Comparison of ENCODE assay signal across 21 cellular contexts in genomic region chr6:168923171-168923570, GRCh38.
DNase-seq lines count a peak whose midpoint lies in the region; TF ChIP-seq lines count a peak whose summit lies in the region.
"Had no signal": no experiment of that assay in that cellular context is flagged by ENCODE, and none has a peak within 500 bp of the region (broad histone marks: within the 10 kb centered on the region; RNA-seq: fewer than 3 reads in every experiment).

No MANE protein-coding gene starts in this region.

- H3K36me3 ChIP-seq in colonic mucosa, result no peaks in the 10 kb centered on the region
- H3K36me3 ChIP-seq in trophoblast cell (ENCODE audit: control insufficient read depth in 1 of 2, insufficient read depth in 2 of 2, low read length in 2 of 2), result no peaks in the 10 kb centered on the region
- H3K36me3 ChIP-seq: BE2C, BLaER1 had no signal

- H3K79me2 ChIP-seq in trophoblast cell (ENCODE audit: control insufficient read depth, insufficient read depth, low read length, poor library complexity), result no peaks in the 10 kb centered on the region

- H2BK120ac ChIP-seq in trophoblast cell (ENCODE audit: insufficient read depth, low read length, poor library complexity), result no peak overlapping the region

- no CpG with 5 or more reads among the region's 7 CpGs for WGBS in trophoblast cell (ENCODE audit: extremely low coverage, insufficient coverage, insufficient read length)

- H3K4me2 ChIP-seq in trophoblast cell (ENCODE audit: low read length), result no peak overlapping the region
- H3K4me2 ChIP-seq: BLaER1 had no signal

- H3K4me1 ChIP-seq in colonic mucosa (no peaks in the 10 kb centered on the region), trophoblast cell (ENCODE audit: control insufficient read depth in 1 of 2, insufficient read depth in 2 of 2, low read length in 2 of 2) (no peaks in the 10 kb centered on the region)
- H3K4me1 ChIP-seq: BE2C, BLaER1 had no signal

- H3K79me1 ChIP-seq in trophoblast cell (ENCODE audit: low read length), result no peaks in the 10 kb centered on the region

- H3K23ac ChIP-seq in trophoblast cell (ENCODE audit: low read length), result no peak overlapping the region

- no peak overlapping the region for H2BK12ac ChIP-seq in trophoblast cell (ENCODE audit: low read length)

- H4K91ac ChIP-seq in trophoblast cell (ENCODE audit: low read depth, low read length), result no peak overlapping the region

- H3K9me3 ChIP-seq in colonic mucosa (no peaks in the 10 kb centered on the region), trophoblast cell (ENCODE audit: insufficient read depth, low read depth, low read length) (peaks cover 8% of the 10 kb centered on the region)
- H3K9me3 ChIP-seq: BE2C, BLaER1 had no signal

- no peak overlapping the region for H3K18ac ChIP-seq in trophoblast cell (ENCODE audit: low read length)

- H3K27me3 ChIP-seq in colonic mucosa (no peaks in the 10 kb centered on the region), trophoblast cell (ENCODE audit: insufficient read depth, low read length) (no peaks in the 10 kb centered on the region)
- H3K27me3 ChIP-seq: BE2C, BLaER1 had no signal

- no peak overlapping the region for H2AFZ ChIP-seq in trophoblast cell (ENCODE audit: insufficient read depth, low read length, poor library complexity)

- no peak overlapping the region for H2AK5ac ChIP-seq in trophoblast cell (ENCODE audit: low read length)

- H3K4ac ChIP-seq in trophoblast cell (ENCODE audit: low read depth, low read length), result no peak overlapping the region

- intact Hi-C loops in colonic mucosa (cut with DNase I), result no loop called here

- H3K14ac ChIP-seq in trophoblast cell (ENCODE audit: low read length), result no peak overlapping the region

- DNase-seq in colonic mucosa (peak; percentile 12), islet precursor cell (peak; percentile 31), trophoblast cell (no peak), NCI-H82 treated with DMSO at 0.1 percent for 48 hours (lab: John Stamatoyannopoulos, UW; ENCODE audit: unreplicated experiment) (no peak), A172 (ENCODE audit: low spot score) (no peak)
- DNase-seq: ACHN; BE2C; C1 segment of cervical spinal cord; CD4-positive, alpha-beta memory T cell; CD4-positive, CD25-positive, alpha-beta regulatory T cell; CD8-positive, alpha-beta memory T cell; COR-L47; DMS 273 treated with DMSO at 0.1 percent for 48 hours; DMS153; DMS53; DMS79; DND-41; EL; GF-D8 had no signal

- H4K8ac ChIP-seq in trophoblast cell (ENCODE audit: low read depth, low read length), result no peak overlapping the region

- H3K9ac ChIP-seq in colonic mucosa (ENCODE audit: low read depth in 2 of 2, low read length in 2 of 2) (no peak overlapping the region), trophoblast cell (ENCODE audit: low read length) (no peak overlapping the region)
- H3K9ac ChIP-seq: BLaER1 had no signal

- TF ChIP-seq CTCF in colonic mucosa (IDR thresholded peaks at IDR 0.05), result no peak

- no peak overlapping the region for H2BK5ac ChIP-seq in trophoblast cell (ENCODE audit: low read depth, low read length, poor library complexity)

- H4K12ac ChIP-seq in trophoblast cell (ENCODE audit: low read depth, low read length), result no peak overlapping the region

- no peak overlapping the region for H3K27ac ChIP-seq in colonic mucosa
- H3K27ac ChIP-seq in trophoblast cell (ENCODE audit: low read depth, low read length), result no peak overlapping the region
- H3K27ac ChIP-seq: 22Rv1, BLaER1 had no signal

- H3K4me3 ChIP-seq in colonic mucosa (no peak overlapping the region), trophoblast cell (ENCODE audit: low read depth, low read length) (peak overlapping the region; percentile 39)
- H3K4me3 ChIP-seq: BLaER1 had no signal

Comparison
In these comparisons a context has a peak if more than half of its experiments do, and no peak if none do; other contexts are left out.
1. DNase-seq: peak in colonic mucosa (single experiment) and islet precursor cell (single experiment); none in trophoblast cell (0 of 2), NCI-H82 treated with DMSO at 0.1 percent for 48 hours (single experiment) and A172 (single experiment).